13 cellular contexts compared by ENCODE assay signal in the genomic region with DNA sequence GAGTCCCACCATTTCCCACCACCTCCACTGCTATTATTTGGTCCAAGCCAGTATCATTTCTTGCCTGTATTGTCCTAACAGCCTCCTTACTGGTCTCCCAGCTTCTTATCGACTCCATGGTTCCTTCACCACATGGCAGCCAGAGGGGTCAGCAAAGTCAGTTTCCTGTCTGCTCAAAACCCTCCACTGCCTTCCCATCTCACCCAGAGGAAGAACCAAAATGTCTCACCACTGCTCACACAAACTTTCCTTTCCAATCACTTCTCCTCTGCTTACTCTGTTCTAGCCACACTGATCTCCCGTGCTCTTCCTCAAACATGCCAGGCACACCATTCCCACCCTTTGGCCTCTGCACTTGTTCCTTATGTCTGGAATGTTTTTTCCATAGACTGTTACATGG. TPM values are rescaled to one million over a fixed set of nuclear protein-coding genes. Genes with fewer than 3 reads are reported as not detected.
DNase-seq lines count a peak whose midpoint lies in the region; ATAC-seq and TF ChIP-seq lines count a peak whose summit lies in the region.
"Had no signal": no experiment of that assay in that cellular context is flagged by ENCODE, and none has a peak within 500 bp of the region (broad histone marks: within the 10 kb centered on the region; RNA-seq: fewer than 3 reads in every experiment).

No MANE protein-coding gene starts in this region.

- no peak for TF ChIP-seq CTCF in progenitor cell of endocrine pancreas (IDR thresholded peaks at IDR 0.05; ENCODE audit: unreplicated experiment)

- H3K9me3 Mint-ChIP-seq in activated CD8-positive, alpha-beta memory T cell treated with anti-CD3 and anti-CD28 coated beads, Interleukin-2, amount 10 ng/mL, durations not matched to agents 7 days and 5 days (ENCODE audit: low read depth) = no peaks in the 10 kb centered on the region
- no peaks in the 10 kb centered on the region for H3K9me3 Mint-ChIP-seq in activated naive CD8-positive, alpha-beta T cell treated with anti-CD3 and anti-CD28 coated beads, Interleukin-2, amount 10 ng/mL, durations not matched to agents 7 days and 5 days
- no peaks in the 10 kb centered on the region for H3K9me3 Mint-ChIP-seq in progenitor cell of endocrine pancreas (ENCODE audit: low read depth)

- no peaks in the 10 kb centered on the region for H3K27me3 Mint-ChIP-seq in activated CD8-positive, alpha-beta memory T cell treated with anti-CD3 and anti-CD28 coated beads, Interleukin-2, amount 10 ng/mL, durations not matched to agents 7 days and 5 days
- H3K27me3 Mint-ChIP-seq in activated naive CD8-positive, alpha-beta T cell treated with anti-CD3 and anti-CD28 coated beads, Interleukin-2, amount 10 ng/mL, durations not matched to agents 7 days and 5 days = no peaks in the 10 kb centered on the region
- no peaks in the 10 kb centered on the region for H3K27me3 Mint-ChIP-seq in progenitor cell of endocrine pancreas

- CTCF ChIA-PET in activated CD8-positive, alpha-beta memory T cell treated with anti-CD3 and anti-CD28 coated beads, Interleukin-2, amount 10 ng/mL, durations not matched to agents 7 days and 5 days (lab: Charles Lee) = interaction anchor here (0.9 to 5.5 kb wide), 4 partner anchors 22 to 70 kb away, joined by 3 to 39 read pairs (median 17); a partner anchor contains a TSS

- H3K4me1 Mint-ChIP-seq in activated CD8-positive, alpha-beta memory T cell treated with anti-CD3 and anti-CD28 coated beads, Interleukin-2, amount 10 ng/mL, durations not matched to agents 7 days and 5 days = peaks cover 83% of the 10 kb centered on the region
- peaks cover 78% of the 10 kb centered on the region for H3K4me1 Mint-ChIP-seq in activated naive CD8-positive, alpha-beta T cell treated with anti-CD3 and anti-CD28 coated beads, Interleukin-2, amount 10 ng/mL, durations not matched to agents 7 days and 5 days
- H3K4me1 Mint-ChIP-seq in progenitor cell of endocrine pancreas (ENCODE audit: low read depth) = peaks cover 40% of the 10 kb centered on the region

- no peak overlapping the region for H3K4me3 Mint-ChIP-seq in activated CD8-positive, alpha-beta memory T cell treated with anti-CD3 and anti-CD28 coated beads, Interleukin-2, amount 10 ng/mL, durations not matched to agents 7 days and 5 days
- H3K4me3 Mint-ChIP-seq in activated naive CD8-positive, alpha-beta T cell treated with anti-CD3 and anti-CD28 coated beads, Interleukin-2, amount 10 ng/mL, durations not matched to agents 7 days and 5 days = peak overlapping the region; percentile 14
- no peak overlapping the region for H3K4me3 Mint-ChIP-seq in progenitor cell of endocrine pancreas (ENCODE audit: low read depth)

- ATAC-seq in activated CD8-positive, alpha-beta memory T cell treated with anti-CD3 and anti-CD28 coated beads, Interleukin-2, amount 10 ng/mL, durations not matched to agents 7 days and 5 days = no peak
- ATAC-seq in activated naive CD8-positive, alpha-beta T cell treated with anti-CD3 and anti-CD28 coated beads, Interleukin-2, amount 10 ng/mL, durations not matched to agents 7 days and 5 days (ENCODE audit: low read depth) = no peak
- ATAC-seq in SK-N-SH treated with all-trans-retinoic acid at 6 μM for 48 hours = no peak
- ATAC-seq: body of pancreas, left lung had no signal

- peaks cover 62% of the 10 kb centered on the region for H3K36me3 Mint-ChIP-seq in activated CD8-positive, alpha-beta memory T cell treated with anti-CD3 and anti-CD28 coated beads, Interleukin-2, amount 10 ng/mL, durations not matched to agents 7 days and 5 days
- H3K36me3 Mint-ChIP-seq in activated naive CD8-positive, alpha-beta T cell treated with anti-CD3 and anti-CD28 coated beads, Interleukin-2, amount 10 ng/mL, durations not matched to agents 7 days and 5 days = peaks cover 56% of the 10 kb centered on the region
- peaks cover 39% of the 10 kb centered on the region for H3K36me3 Mint-ChIP-seq in progenitor cell of endocrine pancreas (ENCODE audit: insufficient read depth)

- H3K27ac Mint-ChIP-seq in activated CD8-positive, alpha-beta memory T cell treated with anti-CD3 and anti-CD28 coated beads, Interleukin-2, amount 10 ng/mL, durations not matched to agents 7 days and 5 days = peak overlapping the region; percentile 80
- H3K27ac Mint-ChIP-seq in activated naive CD8-positive, alpha-beta T cell treated with anti-CD3 and anti-CD28 coated beads, Interleukin-2, amount 10 ng/mL, durations not matched to agents 7 days and 5 days = peak overlapping the region; percentile 74
- H3K27ac Mint-ChIP-seq in progenitor cell of endocrine pancreas = peak overlapping the region; percentile 49

- no peak for DNase-seq in activated CD8-positive, alpha-beta memory T cell treated with anti-CD3 and anti-CD28 coated beads, Interleukin-2, amount 10 ng/mL, durations not matched to agents 7 days and 5 days
- no peak for DNase-seq in activated CD8-positive, alpha-beta memory T cell treated with anti-CD3 and anti-CD28 coated beads, Interleukin-2, amount 50 U/mL, for 4 hours
- DNase-seq in NCI-H69 (lab: John Stamatoyannopoulos, UW) = peak; percentile 56
- DNase-seq in activated naive CD8-positive, alpha-beta T cell treated with anti-CD3 and anti-CD28 coated beads, Interleukin-2, amount 10 ng/mL, durations not matched to agents 7 days and 5 days = no peak
- no peak for DNase-seq in progenitor cell of endocrine pancreas (ENCODE audit: low spot score, unreplicated experiment)
- no peak for DNase-seq in GDM1 (lab: John Stamatoyannopoulos, UW)
- no peak for DNase-seq in EL
- DNase-seq: body of pancreas, head of caudate nucleus, left lung, nucleus accumbens, uterus had no signal

- POLR2A ChIA-PET in activated naive CD8-positive, alpha-beta T cell treated with anti-CD3 and anti-CD28 coated beads, Interleukin-2, amount 10 ng/mL, durations not matched to agents 7 days and 5 days (lab: Charles Lee) = interaction anchor here (1.1 to 4.2 kb wide), 2 partner anchors 18 to 40 kb away, joined by 9 to 29 read pairs; a partner anchor contains a TSS

TF ChIP-seq in SK-N-SH treated with all-trans-retinoic acid at 6 μM for 48 hours, 23 proteins besides CTCF, POLR2A, EP300 and RAD21 (continues in another document):
- TF ChIP-seq PPARA (CRISPR knock-in tag; IDR thresholded peaks at IDR 0.05; ENCODE audit: borderline replicate concordance) (no peak), ZC3H10 (CRISPR knock-in tag; IDR thresholded peaks at IDR 0.05) (no peak), GLIS3 (CRISPR knock-in tag; IDR thresholded peaks at IDR 0.05) (no peak), CSDC2 (CRISPR knock-in tag; IDR thresholded peaks at IDR 0.05) (no peak), TOX (CRISPR knock-in tag; IDR thresholded peaks at IDR 0.05; ENCODE audit: borderline replicate concordance) (no peak), ESRRG (CRISPR knock-in tag; IDR thresholded peaks at IDR 0.05) (no peak)
- TF ChIP-seq, protein P1, sequence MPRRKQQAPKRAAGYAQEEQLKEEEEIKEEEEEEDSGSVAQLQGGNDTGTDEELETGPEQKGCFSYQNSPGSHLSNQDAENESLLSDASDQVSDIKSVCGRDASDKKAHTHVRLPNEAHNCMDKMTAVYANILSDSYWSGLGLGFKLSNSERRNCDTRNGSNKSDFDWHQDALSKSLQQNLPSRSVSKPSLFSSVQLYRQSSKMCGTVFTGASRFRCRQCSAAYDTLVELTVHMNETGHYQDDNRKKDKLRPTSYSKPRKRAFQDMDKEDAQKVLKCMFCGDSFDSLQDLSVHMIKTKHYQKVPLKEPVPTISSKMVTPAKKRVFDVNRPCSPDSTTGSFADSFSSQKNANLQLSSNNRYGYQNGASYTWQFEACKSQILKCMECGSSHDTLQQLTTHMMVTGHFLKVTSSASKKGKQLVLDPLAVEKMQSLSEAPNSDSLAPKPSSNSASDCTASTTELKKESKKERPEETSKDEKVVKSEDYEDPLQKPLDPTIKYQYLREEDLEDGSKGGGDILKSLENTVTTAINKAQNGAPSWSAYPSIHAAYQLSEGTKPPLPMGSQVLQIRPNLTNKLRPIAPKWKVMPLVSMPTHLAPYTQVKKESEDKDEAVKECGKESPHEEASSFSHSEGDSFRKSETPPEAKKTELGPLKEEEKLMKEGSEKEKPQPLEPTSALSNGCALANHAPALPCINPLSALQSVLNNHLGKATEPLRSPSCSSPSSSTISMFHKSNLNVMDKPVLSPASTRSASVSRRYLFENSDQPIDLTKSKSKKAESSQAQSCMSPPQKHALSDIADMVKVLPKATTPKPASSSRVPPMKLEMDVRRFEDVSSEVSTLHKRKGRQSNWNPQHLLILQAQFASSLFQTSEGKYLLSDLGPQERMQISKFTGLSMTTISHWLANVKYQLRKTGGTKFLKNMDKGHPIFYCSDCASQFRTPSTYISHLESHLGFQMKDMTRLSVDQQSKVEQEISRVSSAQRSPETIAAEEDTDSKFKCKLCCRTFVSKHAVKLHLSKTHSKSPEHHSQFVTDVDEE (CRISPR knock-in tag; IDR thresholded peaks at IDR 0.05) = no peak
- TF ChIP-seq, protein P2, sequence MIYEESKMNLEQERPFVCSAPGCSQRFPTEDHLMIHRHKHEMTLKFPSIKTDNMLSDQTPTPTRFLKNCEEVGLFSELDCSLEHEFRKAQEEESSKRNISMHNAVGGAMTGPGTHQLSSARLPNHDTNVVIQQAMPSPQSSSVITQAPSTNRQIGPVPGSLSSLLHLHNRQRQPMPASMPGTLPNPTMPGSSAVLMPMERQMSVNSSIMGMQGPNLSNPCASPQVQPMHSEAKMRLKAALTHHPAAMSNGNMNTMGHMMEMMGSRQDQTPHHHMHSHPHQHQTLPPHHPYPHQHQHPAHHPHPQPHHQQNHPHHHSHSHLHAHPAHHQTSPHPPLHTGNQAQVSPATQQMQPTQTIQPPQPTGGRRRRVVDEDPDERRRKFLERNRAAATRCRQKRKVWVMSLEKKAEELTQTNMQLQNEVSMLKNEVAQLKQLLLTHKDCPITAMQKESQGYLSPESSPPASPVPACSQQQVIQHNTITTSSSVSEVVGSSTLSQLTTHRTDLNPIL (CRISPR knock-in tag; IDR thresholded peaks at IDR 0.05; ENCODE audit: low read depth) = no peak

RNA-seq across cellular contexts. Expression of a gene that starts 39.7 kb away (rescaled TPM):
- 100 to 1,000 TPM in 1 of 2 experiments, 10 to 100 TPM in 1; 69.8 to 121 TPM for total RNA-seq in activated CD8-positive, alpha-beta memory T cell treated with anti-CD3 and anti-CD28 coated beads, Interleukin-2, amount 10 ng/mL, durations not matched to agents 7 days and 5 days
- 10 to 100 TPM; 61.7 to 64.5 TPM for total RNA-seq in activated naive CD8-positive, alpha-beta T cell treated with anti-CD3 and anti-CD28 coated beads, Interleukin-2, amount 10 ng/mL, durations not matched to agents 7 days and 5 days
- total RNA-seq in progenitor cell of endocrine pancreas = 130 and 136 TPM in 2 replicates

RNA-seq across cellular contexts. Expression of a gene that starts 45.2 kb away (rescaled TPM):
- total RNA-seq in activated CD8-positive, alpha-beta memory T cell treated with anti-CD3 and anti-CD28 coated beads, Interleukin-2, amount 10 ng/mL, durations not matched to agents 7 days and 5 days = not detected
- total RNA-seq in activated naive CD8-positive, alpha-beta T cell treated with anti-CD3 and anti-CD28 coated beads, Interleukin-2, amount 10 ng/mL, durations not matched to agents 7 days and 5 days = not detected
- not detected in 2 replicates for total RNA-seq in progenitor cell of endocrine pancreas
- total RNA-seq: body of pancreas had no signal

RNA-seq across cellular contexts. Expression of a gene that starts 56.2 kb away (rescaled TPM):
- total RNA-seq in activated CD8-positive, alpha-beta memory T cell treated with anti-CD3 and anti-CD28 coated beads, Interleukin-2, amount 10 ng/mL, durations not matched to agents 7 days and 5 days = 100 to 1,000 TPM; 148 to 159 TPM
- 100 to 1,000 TPM; 111 to 114 TPM for total RNA-seq in activated naive CD8-positive, alpha-beta T cell treated with anti-CD3 and anti-CD28 coated beads, Interleukin-2, amount 10 ng/mL, durations not matched to agents 7 days and 5 days
- total RNA-seq in progenitor cell of endocrine pancreas = 71.9 and 77.0 TPM in 2 replicates
- total RNA-seq: body of pancreas had no signal
